ENCODE assay signal across 1 cellular context in the genomic region with DNA sequence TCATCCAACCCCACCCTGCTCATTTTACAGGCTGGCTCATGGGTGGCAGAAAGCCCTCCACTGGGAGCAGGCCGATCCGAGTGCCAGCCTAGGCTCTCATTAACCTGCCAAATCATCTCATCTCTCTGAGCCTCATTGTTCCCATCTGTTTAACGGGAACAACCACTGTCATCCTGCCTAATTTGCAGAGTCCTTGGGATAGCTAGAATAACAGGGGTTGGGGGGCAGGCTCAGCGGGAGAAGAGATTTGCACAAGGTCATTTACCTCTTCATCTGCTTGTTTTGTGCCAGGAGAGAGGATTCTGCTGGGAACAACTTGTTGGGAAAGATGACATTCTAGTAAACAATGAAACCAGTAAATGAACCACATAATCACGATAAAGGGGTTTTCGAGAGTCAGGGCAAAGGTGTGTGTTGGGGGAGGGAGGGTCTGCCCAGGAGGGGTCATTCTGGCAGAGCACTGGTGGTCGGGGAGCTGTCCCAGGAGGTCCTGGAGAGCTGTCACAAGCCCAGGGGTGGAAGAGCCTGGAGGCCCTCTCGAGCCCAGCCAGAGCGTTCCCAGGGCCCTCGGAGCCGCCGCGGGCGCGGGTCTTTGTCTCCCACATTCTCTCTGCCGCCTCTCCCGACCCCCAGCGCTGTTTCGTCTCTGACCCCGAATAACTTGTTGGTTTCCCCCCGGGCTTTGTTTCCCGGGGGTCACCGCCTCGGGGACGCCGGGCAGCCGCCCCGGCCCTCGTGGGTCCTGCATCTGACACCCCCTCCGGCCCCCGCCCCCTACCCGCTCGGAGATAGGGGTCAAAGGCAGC.
TF ChIP-seq lines count a peak whose summit lies in the region.

No MANE protein-coding gene starts in this region.

TF ChIP-seq in GM23338, 12 proteins besides CTCF, POLR2A, EP300 and RAD21 (continued from another document):
- TF ChIP-seq EZH2 (IDR thresholded peaks at IDR 0.05; ENCODE audit: low read depth, unreplicated experiment) (no peak), POLR2AphosphoS5 (IDR thresholded peaks at IDR 0.05; ENCODE audit: low read depth) (no peak), ZNF114 (CRISPR knock-in tag; IDR thresholded peaks at IDR 0.05) (no peak)
- TF ChIP-seq, protein P1, sequence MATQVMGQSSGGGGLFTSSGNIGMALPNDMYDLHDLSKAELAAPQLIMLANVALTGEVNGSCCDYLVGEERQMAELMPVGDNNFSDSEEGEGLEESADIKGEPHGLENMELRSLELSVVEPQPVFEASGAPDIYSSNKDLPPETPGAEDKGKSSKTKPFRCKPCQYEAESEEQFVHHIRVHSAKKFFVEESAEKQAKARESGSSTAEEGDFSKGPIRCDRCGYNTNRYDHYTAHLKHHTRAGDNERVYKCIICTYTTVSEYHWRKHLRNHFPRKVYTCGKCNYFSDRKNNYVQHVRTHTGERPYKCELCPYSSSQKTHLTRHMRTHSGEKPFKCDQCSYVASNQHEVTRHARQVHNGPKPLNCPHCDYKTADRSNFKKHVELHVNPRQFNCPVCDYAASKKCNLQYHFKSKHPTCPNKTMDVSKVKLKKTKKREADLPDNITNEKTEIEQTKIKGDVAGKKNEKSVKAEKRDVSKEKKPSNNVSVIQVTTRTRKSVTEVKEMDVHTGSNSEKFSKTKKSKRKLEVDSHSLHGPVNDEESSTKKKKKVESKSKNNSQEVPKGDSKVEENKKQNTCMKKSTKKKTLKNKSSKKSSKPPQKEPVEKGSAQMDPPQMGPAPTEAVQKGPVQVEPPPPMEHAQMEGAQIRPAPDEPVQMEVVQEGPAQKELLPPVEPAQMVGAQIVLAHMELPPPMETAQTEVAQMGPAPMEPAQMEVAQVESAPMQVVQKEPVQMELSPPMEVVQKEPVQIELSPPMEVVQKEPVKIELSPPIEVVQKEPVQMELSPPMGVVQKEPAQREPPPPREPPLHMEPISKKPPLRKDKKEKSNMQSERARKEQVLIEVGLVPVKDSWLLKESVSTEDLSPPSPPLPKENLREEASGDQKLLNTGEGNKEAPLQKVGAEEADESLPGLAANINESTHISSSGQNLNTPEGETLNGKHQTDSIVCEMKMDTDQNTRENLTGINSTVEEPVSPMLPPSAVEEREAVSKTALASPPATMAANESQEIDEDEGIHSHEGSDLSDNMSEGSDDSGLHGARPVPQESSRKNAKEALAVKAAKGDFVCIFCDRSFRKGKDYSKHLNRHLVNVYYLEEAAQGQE (IDR thresholded peaks at IDR 0.05; ENCODE audit: unreplicated experiment) = no peak
TF ChIP-seq in GM23338: peak in this region for 0.
